In the genomic region with DNA sequence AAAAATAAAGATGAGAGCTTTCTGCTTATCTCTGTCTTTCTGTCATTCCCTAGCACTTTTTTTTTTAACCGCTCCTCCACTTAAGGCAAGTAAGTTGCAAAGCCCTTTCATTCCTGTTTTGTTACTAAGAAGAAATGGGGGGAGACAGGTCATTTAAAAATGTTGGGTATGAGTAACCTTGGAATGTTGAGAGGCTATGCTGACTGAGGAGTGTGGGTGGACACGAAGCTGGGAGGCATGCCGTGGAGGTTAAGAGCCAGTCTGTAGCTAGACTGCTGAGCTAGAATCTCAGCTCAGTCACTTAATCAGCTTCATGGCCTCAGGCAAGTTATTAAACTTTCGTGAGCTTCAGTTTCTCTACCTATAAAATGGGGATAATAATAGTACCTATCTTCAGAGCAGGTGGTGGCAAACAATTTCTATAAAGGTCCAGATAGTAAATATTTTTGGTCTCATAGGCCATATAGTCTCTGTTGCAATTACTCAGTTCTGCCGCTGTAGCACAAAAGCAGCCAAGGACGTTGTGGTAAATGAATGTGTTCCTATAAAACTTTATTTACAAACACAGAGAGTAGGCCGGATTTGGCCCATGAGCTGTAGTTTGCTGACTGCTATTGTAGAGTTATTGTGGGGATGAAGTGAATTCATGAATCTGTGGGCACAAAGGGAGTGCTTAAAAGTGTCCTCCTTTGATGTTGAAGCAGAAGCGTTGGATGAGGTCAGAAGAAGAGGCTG, we compare ENCODE assay signal across 2 cellular contexts.
TF ChIP-seq lines count a peak whose summit lies in the region.

No MANE protein-coding gene starts in this region.

TF ChIP-seq in IMR-90, 13 proteins besides CTCF, POLR2A, EP300 and RAD21:
- TF ChIP-seq FOS (IDR thresholded peaks at IDR 0.05; ENCODE audit: low read depth, low read length) = peak; percentile 82
- TF ChIP-seq SMC3 (IDR thresholded peaks at IDR 0.05; ENCODE audit: low read depth, low read length) = no peak
- TF ChIP-seq, protein P1, sequence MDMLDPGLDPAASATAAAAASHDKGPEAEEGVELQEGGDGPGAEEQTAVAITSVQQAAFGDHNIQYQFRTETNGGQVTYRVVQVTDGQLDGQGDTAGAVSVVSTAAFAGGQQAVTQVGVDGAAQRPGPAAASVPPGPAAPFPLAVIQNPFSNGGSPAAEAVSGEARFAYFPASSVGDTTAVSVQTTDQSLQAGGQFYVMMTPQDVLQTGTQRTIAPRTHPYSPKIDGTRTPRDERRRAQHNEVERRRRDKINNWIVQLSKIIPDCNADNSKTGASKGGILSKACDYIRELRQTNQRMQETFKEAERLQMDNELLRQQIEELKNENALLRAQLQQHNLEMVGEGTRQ (IDR thresholded peaks at IDR 0.05; ENCODE audit: low read depth, low read length) = no peak
- no peak for TF ChIP-seq RFX5 (IDR thresholded peaks at IDR 0.05; ENCODE audit: low read depth, low read length)
- TF ChIP-seq NFE2L2 (IDR thresholded peaks at IDR 0.05; ENCODE audit: low read depth, low read length) = no peak
- peak; percentile 46; the same call in 1 of the 2 replicates for TF ChIP-seq MAZ (IDR thresholded peaks at IDR 0.05; ENCODE audit: borderline replicate concordance, low read depth, low read length)
- peak; percentile 81 for TF ChIP-seq MAFK (IDR thresholded peaks at IDR 0.05; ENCODE audit: low read depth, low read length)
- TF ChIP-seq CHD1 (IDR thresholded peaks at IDR 0.05; ENCODE audit: low read depth, low read length) = 0 out of 2 replicates have a peak, but pooled peaks have one; percentile 81
- peak; percentile 50 for TF ChIP-seq CEBPB (IDR thresholded peaks at IDR 0.05; ENCODE audit: low read depth, low read length)
- TF ChIP-seq RCOR1 (IDR thresholded peaks at IDR 0.05; ENCODE audit: insufficient replicate concordance, low read length) = peak; percentile 49
- 0 out of 2 replicates have a peak, but pooled peaks have one; percentile 49 for TF ChIP-seq MXI1 (IDR thresholded peaks at IDR 0.05; ENCODE audit: borderline replicate concordance, low read depth, low read length)
- TF ChIP-seq BHLHE40 (IDR thresholded peaks at IDR 0.05; ENCODE audit: low read depth, low read length) = no peak; the same call in 1 of the 2 replicates
- TF ChIP-seq, protein P2, sequence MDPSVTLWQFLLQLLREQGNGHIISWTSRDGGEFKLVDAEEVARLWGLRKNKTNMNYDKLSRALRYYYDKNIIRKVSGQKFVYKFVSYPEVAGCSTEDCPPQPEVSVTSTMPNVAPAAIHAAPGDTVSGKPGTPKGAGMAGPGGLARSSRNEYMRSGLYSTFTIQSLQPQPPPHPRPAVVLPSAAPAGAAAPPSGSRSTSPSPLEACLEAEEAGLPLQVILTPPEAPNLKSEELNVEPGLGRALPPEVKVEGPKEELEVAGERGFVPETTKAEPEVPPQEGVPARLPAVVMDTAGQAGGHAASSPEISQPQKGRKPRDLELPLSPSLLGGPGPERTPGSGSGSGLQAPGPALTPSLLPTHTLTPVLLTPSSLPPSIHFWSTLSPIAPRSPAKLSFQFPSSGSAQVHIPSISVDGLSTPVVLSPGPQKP (IDR thresholded peaks at IDR 0.05; ENCODE audit: borderline replicate concordance, low read depth, low read length) = no peak
TF ChIP-seq in IMR-90: peak in this region for 7.

TF ChIP-seq in GM12878, 131 proteins besides CTCF, POLR2A, EP300 and RAD21:
- TF ChIP-seq, protein P3, sequence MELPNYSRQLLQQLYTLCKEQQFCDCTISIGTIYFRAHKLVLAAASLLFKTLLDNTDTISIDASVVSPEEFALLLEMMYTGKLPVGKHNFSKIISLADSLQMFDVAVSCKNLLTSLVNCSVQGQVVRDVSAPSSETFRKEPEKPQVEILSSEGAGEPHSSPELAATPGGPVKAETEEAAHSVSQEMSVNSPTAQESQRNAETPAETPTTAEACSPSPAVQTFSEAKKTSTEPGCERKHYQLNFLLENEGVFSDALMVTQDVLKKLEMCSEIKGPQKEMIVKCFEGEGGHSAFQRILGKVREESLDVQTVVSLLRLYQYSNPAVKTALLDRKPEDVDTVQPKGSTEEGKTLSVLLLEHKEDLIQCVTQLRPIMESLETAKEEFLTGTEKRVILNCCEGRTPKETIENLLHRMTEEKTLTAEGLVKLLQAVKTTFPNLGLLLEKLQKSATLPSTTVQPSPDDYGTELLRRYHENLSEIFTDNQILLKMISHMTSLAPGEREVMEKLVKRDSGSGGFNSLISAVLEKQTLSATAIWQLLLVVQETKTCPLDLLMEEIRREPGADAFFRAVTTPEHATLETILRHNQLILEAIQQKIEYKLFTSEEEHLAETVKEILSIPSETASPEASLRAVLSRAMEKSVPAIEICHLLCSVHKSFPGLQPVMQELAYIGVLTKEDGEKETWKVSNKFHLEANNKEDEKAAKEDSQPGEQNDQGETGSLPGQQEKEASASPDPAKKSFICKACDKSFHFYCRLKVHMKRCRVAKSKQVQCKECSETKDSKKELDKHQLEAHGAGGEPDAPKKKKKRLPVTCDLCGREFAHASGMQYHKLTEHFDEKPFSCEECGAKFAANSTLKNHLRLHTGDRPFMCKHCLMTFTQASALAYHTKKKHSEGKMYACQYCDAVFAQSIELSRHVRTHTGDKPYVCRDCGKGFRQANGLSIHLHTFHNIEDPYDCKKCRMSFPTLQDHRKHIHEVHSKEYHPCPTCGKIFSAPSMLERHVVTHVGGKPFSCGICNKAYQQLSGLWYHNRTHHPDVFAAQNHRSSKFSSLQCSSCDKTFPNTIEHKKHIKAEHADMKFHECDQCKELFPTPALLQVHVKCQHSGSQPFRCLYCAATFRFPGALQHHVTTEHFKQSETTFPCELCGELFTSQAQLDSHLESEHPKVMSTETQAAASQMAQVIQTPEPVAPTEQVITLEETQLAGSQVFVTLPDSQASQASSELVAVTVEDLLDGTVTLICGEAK (IDR thresholded peaks at IDR 0.05; ENCODE audit: borderline replicate concordance) = peak; percentile 66; the same call in 1 of the 2 replicates
- TF ChIP-seq, protein P4, sequence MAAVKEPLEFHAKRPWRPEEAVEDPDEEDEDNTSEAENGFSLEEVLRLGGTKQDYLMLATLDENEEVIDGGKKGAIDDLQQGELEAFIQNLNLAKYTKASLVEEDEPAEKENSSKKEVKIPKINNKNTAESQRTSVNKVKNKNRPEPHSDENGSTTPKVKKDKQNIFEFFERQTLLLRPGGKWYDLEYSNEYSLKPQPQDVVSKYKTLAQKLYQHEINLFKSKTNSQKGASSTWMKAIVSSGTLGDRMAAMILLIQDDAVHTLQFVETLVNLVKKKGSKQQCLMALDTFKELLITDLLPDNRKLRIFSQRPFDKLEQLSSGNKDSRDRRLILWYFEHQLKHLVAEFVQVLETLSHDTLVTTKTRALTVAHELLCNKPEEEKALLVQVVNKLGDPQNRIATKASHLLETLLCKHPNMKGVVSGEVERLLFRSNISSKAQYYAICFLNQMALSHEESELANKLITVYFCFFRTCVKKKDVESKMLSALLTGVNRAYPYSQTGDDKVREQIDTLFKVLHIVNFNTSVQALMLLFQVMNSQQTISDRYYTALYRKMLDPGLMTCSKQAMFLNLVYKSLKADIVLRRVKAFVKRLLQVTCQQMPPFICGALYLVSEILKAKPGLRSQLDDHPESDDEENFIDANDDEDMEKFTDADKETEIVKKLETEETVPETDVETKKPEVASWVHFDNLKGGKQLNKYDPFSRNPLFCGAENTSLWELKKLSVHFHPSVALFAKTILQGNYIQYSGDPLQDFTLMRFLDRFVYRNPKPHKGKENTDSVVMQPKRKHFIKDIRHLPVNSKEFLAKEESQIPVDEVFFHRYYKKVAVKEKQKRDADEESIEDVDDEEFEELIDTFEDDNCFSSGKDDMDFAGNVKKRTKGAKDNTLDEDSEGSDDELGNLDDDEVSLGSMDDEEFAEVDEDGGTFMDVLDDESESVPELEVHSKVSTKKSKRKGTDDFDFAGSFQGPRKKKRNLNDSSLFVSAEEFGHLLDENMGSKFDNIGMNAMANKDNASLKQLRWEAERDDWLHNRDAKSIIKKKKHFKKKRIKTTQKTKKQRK (IDR thresholded peaks at IDR 0.05; ENCODE audit: low read depth, low read length) = no peak
